ENCODE assay signal across 8 cellular contexts in genomic region chr1:224851210-224851849, GRCh38.
A peak's percentile ranks its signal among the peaks of the same experiment; 100 is the strongest.
DNase-seq lines count a peak whose midpoint lies in the region; ATAC-seq and TF ChIP-seq lines count a peak whose summit lies in the region.

No MANE protein-coding gene starts in this region.

- DNase-seq in BJ (ENCODE audit: low read depth), result no peak
- peak; percentile 72 for DNase-seq in activated T-cell treated with anti-CD3 and anti-CD28 coated beads, Interleukin-2, amount 50 U/mL, for 48 hours
- DNase-seq in fibroblast of pulmonary artery (ENCODE audit: low read depth), result peak; percentile 67
- peak; percentile 37 for DNase-seq in omental fat pad (ENCODE audit: low spot score)
- peak; percentile 69 for DNase-seq in ureter (ENCODE audit: low spot score)

- TF ChIP-seq CTCF in BJ (IDR thresholded peaks at IDR 0.05; ENCODE audit: insufficient read depth, low read depth, low read length) (peak; percentile 82), OCI-LY3 (IDR thresholded peaks at IDR 0.05; ENCODE audit: low read depth, low read length) (peak; percentile 97), fibroblast of pulmonary artery (IDR thresholded peaks at IDR 0.05; ENCODE audit: low read length, missing control alignments) (peak; percentile 91), omental fat pad (IDR thresholded peaks at IDR 0.05) (no peak)

- no peaks in the 10 kb centered on the region for H3K9me3 ChIP-seq in OCI-LY3 (ENCODE audit: insufficient read depth, low read length)

- H3K27ac ChIP-seq in OCI-LY3 (ENCODE audit: low read length), result no peak overlapping the region

- H3K9ac ChIP-seq in OCI-LY3 (ENCODE audit: low read length), result no peak overlapping the region

- H2AFZ ChIP-seq in OCI-LY3 (ENCODE audit: low read depth, low read length), result peak overlapping the region; percentile 64; the same call in 1 of the 2 replicates

- H3K27me3 ChIP-seq in BJ (ENCODE audit: control insufficient read depth, insufficient read depth, low read length) (peaks cover 4% of the 10 kb centered on the region; the same call in 1 of the 2 replicates), OCI-LY3 (ENCODE audit: low read depth, low read length) (no peaks in the 10 kb centered on the region)

- H3K4me1 ChIP-seq in OCI-LY3 (ENCODE audit: low read length), result peaks cover 6% of the 10 kb centered on the region; the same call in 1 of the 2 replicates

- H3K36me3 ChIP-seq in BJ (ENCODE audit: control insufficient read depth, insufficient read depth, low read length) (no peaks in the 10 kb centered on the region), OCI-LY3 (replicated peaks; ENCODE audit: low read depth, low read length) (no peaks in the 10 kb centered on the region)

- H4K20me1 ChIP-seq in OCI-LY3 (ENCODE audit: insufficient read depth, low read length), result no peaks in the 10 kb centered on the region

- H3K4me3 ChIP-seq in BJ (ENCODE audit: low read depth, low read length) (no peak overlapping the region), OCI-LY3 (ENCODE audit: low read length) (no peak overlapping the region), fibroblast of pulmonary artery (replicated peaks; ENCODE audit: low read depth, low read length) (no peak overlapping the region)

- CTCF ChIA-PET in BJ (lab: Yijun Ruan, JAX), result interaction anchor here (0.6 to 8.5 kb wide), 41 partner anchors 9 to 394 kb away, joined by 3 to 255 read pairs (median 4); no protein-coding TSS in a partner anchor

- ATAC-seq in GM18907 (IDR thresholded peaks at IDR 0.05; ENCODE audit: unreplicated experiment), result peak; percentile 71
- ATAC-seq in HG03442 (IDR thresholded peaks at IDR 0.05; ENCODE audit: unreplicated experiment), result peak; percentile 66
- no peak for ATAC-seq in omental fat pad (ENCODE audit: low FRiP score)

- H3K79me2 ChIP-seq in OCI-LY3 (ENCODE audit: low read length), result no peaks in the 10 kb centered on the region

- no peak overlapping the region for H3K4me2 ChIP-seq in OCI-LY3 (ENCODE audit: low read length)

- POLR2A ChIA-PET in BJ (lab: Charles Lee), result no interaction called here

Comparison
In these comparisons a context has a peak if more than half of its experiments do, and no peak if none do; other contexts are left out.
1. CTCF ChIP-seq: peak in BJ (single experiment), OCI-LY3 (single experiment) and fibroblast of pulmonary artery (single experiment); none in omental fat pad (0 of 3).